13 cellular contexts compared by ENCODE assay signal in genomic region chr7:26265061-26265460, GRCh38.
"Had no signal": no experiment of that assay in that cellular context is flagged by ENCODE, and none has a peak within 500 bp of the region (broad histone marks: within the 10 kb centered on the region; RNA-seq: fewer than 3 reads in every experiment).

No MANE protein-coding gene starts in this region.

- ATAC-seq: body of pancreas; effector memory CD8-positive, alpha-beta T cell; left cardiac atrium; lower lobe of right lung had no signal

- H3K36me3 ChIP-seq: lower lobe of right lung, neutrophil had no signal

- H3K9me3 Mint-ChIP-seq: effector memory CD8-positive, alpha-beta T cell had no signal

- FAIRE-seq: TTC549 had no signal

- H3K27ac ChIP-seq: body of pancreas, lower lobe of right lung, neutrophil had no signal

- H3K4me1 ChIP-seq: body of pancreas, lower lobe of right lung had no signal

- H3K27me3 ChIP-seq: body of pancreas, neutrophil had no signal

- H3K27ac Mint-ChIP-seq: effector memory CD8-positive, alpha-beta T cell; type B pancreatic cell had no signal

- DNase-seq: activated effector memory CD4-positive, alpha-beta T cell treated with anti-CD3 and anti-CD28 coated beads, Interleukin-2, amount 50 U/mL, for 16 hours; body of pancreas; effector memory CD8-positive, alpha-beta T cell; glutamatergic neuron; left cardiac atrium; lower lobe of right lung; midbrain; retina; substantia nigra; T-helper 2 cell had no signal

- H3K36me3 Mint-ChIP-seq: type B pancreatic cell had no signal

- H3K9me3 ChIP-seq: body of pancreas, lower lobe of right lung, neutrophil had no signal

- H3K4me3 ChIP-seq: body of pancreas, lower lobe of right lung had no signal

- H3K4me3 Mint-ChIP-seq: effector memory CD8-positive, alpha-beta T cell; type B pancreatic cell had no signal
